Comparison of ENCODE assay signal across 2 cellular contexts in genomic region chr6:31896493-31896855, GRCh38.
TF ChIP-seq lines count a peak whose summit lies in the region.

No MANE protein-coding gene starts in this region.

TF ChIP-seq in SK-N-SH, 30 proteins besides CTCF, POLR2A, EP300 and RAD21:
- no peak for TF ChIP-seq PBX3 (IDR thresholded peaks at IDR 0.05)
- TF ChIP-seq JUND (IDR thresholded peaks at IDR 0.05) = no peak
- no peak for TF ChIP-seq SMC3 (IDR thresholded peaks at IDR 0.05; ENCODE audit: low read depth, low read length)
- TF ChIP-seq MAX (IDR thresholded peaks at IDR 0.05; ENCODE audit: low read depth) = no peak
- no peak for TF ChIP-seq FOSL2 (IDR thresholded peaks at IDR 0.05; ENCODE audit: borderline replicate concordance, low read depth)
- no peak for TF ChIP-seq IRF3 (IDR thresholded peaks at IDR 0.05; ENCODE audit: low read depth, low read length)
- TF ChIP-seq RCOR1 (IDR thresholded peaks at IDR 0.05; ENCODE audit: low read length) = no peak
- no peak for TF ChIP-seq REST (IDR thresholded peaks at IDR 0.05; ENCODE audit: low read depth, low read length)
- no peak for TF ChIP-seq MEF2A (IDR thresholded peaks at IDR 0.05; ENCODE audit: borderline replicate concordance, low read depth)
- no peak for TF ChIP-seq NRF1 (IDR thresholded peaks at IDR 0.05; ENCODE audit: low read depth, low read length)
- TF ChIP-seq NFIC (IDR thresholded peaks at IDR 0.05; ENCODE audit: borderline replicate concordance) = no peak
- no peak for TF ChIP-seq USF1 (IDR thresholded peaks at IDR 0.05; ENCODE audit: borderline replicate concordance, low read depth)
- TF ChIP-seq ELF1 (IDR thresholded peaks at IDR 0.05) = no peak
- TF ChIP-seq CHD2 (IDR thresholded peaks at IDR 0.05; ENCODE audit: low read length, partially characterized antibody) = no peak
- TF ChIP-seq USF2 (IDR thresholded peaks at IDR 0.05; ENCODE audit: borderline replicate concordance, low read depth, low read length) = no peak
- TF ChIP-seq TCF12 (IDR thresholded peaks at IDR 0.05) = no peak
- no peak for TF ChIP-seq EZH2phosphoT487 (IDR thresholded peaks at IDR 0.05; ENCODE audit: borderline replicate concordance, low read depth)
- TF ChIP-seq SIN3A (IDR thresholded peaks at IDR 0.05; ENCODE audit: borderline replicate concordance, low read depth, low read length) = no peak
- TF ChIP-seq POLR2AphosphoS5 (IDR thresholded peaks at IDR 0.05; ENCODE audit: low read depth, low read length) = no peak

TF ChIP-seq in SK-N-SH treated with all-trans-retinoic acid at 6 μM for 48 hours, 23 proteins besides CTCF, POLR2A, EP300 and RAD21:
- no peak for TF ChIP-seq CREB5 (CRISPR knock-in tag; IDR thresholded peaks at IDR 0.05; ENCODE audit: low read depth)
- TF ChIP-seq RARB (CRISPR knock-in tag; IDR thresholded peaks at IDR 0.05) = no peak
- TF ChIP-seq TSHZ2 (CRISPR knock-in tag; IDR thresholded peaks at IDR 0.05) = no peak
- no peak for TF ChIP-seq ZNF565 (CRISPR knock-in tag; conservative IDR thresholded peaks at IDR 0.05; ENCODE audit: low read depth)
- TF ChIP-seq ZNF70 (CRISPR knock-in tag; IDR thresholded peaks at IDR 0.05) = no peak
- TF ChIP-seq ESRRG (CRISPR knock-in tag; IDR thresholded peaks at IDR 0.05) = no peak
- TF ChIP-seq BACH2 (CRISPR knock-in tag; IDR thresholded peaks at IDR 0.05; ENCODE audit: borderline replicate concordance) = no peak
- TF ChIP-seq GLIS3 (CRISPR knock-in tag; IDR thresholded peaks at IDR 0.05) = no peak
- no peak for TF ChIP-seq CSRNP3 (CRISPR knock-in tag; IDR thresholded peaks at IDR 0.05)
- no peak for TF ChIP-seq TOX (CRISPR knock-in tag; IDR thresholded peaks at IDR 0.05; ENCODE audit: borderline replicate concordance)
- no peak for TF ChIP-seq PPARA (CRISPR knock-in tag; IDR thresholded peaks at IDR 0.05; ENCODE audit: borderline replicate concordance)
- TF ChIP-seq ZC3H10 (CRISPR knock-in tag; IDR thresholded peaks at IDR 0.05) = no peak
- TF ChIP-seq SNAI2 (CRISPR knock-in tag; IDR thresholded peaks at IDR 0.05) = no peak
- TF ChIP-seq ZFP30 (CRISPR knock-in tag; IDR thresholded peaks at IDR 0.05) = no peak
- no peak for TF ChIP-seq ARNTL (CRISPR knock-in tag; IDR thresholded peaks at IDR 0.05; ENCODE audit: borderline replicate concordance, low read depth)
- no peak for TF ChIP-seq CSDC2 (CRISPR knock-in tag; IDR thresholded peaks at IDR 0.05)
